In genomic region chr3:129195731-129196256, GRCh38 we compare ENCODE assay signal across 1 cellular context.
TF ChIP-seq lines count a peak whose summit lies in the region.

No MANE protein-coding gene starts in this region.

TF ChIP-seq in HEK293, 187 proteins besides CTCF, POLR2A, EP300 and RAD21 (continued from another document):
- TF ChIP-seq ZNF624 (tag by site-specific recombination; IDR thresholded peaks at IDR 0.05), result no peak
- peak; percentile 58; the same call in 1 of the 2 replicates for TF ChIP-seq ZNF2 (tag by site-specific recombination; IDR thresholded peaks at IDR 0.05)
- no peak for TF ChIP-seq ZNF169 (tag by site-specific recombination; IDR thresholded peaks at IDR 0.05)
- no peak for TF ChIP-seq ZNF175 (tag by site-specific recombination; IDR thresholded peaks at IDR 0.05)
- no peak for TF ChIP-seq ZNF132 (tag by site-specific recombination; IDR thresholded peaks at IDR 0.05; ENCODE audit: borderline replicate concordance)
